8 cellular contexts compared by ENCODE assay signal in the genomic region with DNA sequence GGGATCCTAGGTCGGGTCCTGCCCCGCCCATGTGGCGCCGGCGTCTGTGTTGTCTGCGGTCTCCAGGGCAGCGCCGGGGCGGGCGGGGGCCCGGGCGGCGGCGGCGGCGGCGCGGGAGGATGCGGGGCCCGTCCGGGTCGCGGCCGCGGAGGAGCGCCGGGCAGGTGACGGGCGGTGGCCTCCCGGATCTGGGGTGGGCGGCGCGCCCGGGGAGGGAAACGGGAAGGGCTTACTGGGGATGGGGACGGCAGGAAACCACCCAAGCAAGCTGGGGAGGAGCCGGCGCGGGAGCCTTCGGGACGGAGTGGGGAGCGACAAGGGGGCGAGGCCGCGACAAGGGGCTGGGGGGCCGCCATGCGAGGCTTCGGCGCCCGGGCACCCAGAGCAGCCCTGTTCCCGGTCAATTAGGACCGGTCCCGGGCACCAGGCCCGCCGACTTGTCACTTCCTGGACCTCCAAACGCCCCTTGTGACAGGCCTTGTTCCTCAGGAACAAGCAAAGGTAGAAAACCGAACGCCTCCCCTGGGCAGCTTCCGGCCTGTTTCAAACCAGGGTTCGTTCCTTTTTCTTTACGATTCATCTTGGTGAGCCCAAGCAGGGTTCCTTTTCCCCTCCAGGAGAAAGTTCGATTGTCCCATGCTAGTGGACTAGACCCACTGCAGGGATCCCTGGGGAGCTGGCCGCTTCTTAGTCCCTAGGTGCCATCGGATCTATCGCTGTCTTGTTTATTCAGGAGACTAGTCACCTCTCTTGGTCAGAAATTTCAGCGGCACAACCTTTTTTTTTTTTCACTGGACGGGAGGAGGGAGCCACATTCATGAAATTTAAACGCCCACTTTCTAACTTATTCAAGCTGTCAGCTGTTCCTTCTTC. TPM values are rescaled to one million over a fixed set of nuclear protein-coding genes. Genes with fewer than 3 reads are reported as not detected.
A peak's percentile ranks its signal among the peaks of the same experiment; 100 is the strongest.
DNase-seq lines count a peak whose midpoint lies in the region; ATAC-seq, FAIRE-seq and TF ChIP-seq lines count a peak whose summit lies in the region.

No MANE protein-coding gene starts in this region.

- H3K9me3 ChIP-seq in cardiac muscle cell (ENCODE audit: low read depth) (no peaks in the 10 kb centered on the region), pancreas (no peaks in the 10 kb centered on the region)

- H3K27ac ChIP-seq in RWPE1 (peak overlapping the region; percentile 71), cardiac muscle cell (no peak overlapping the region), pancreas (peak overlapping the region; percentile 79 to 89 (median 85))

- CTCF ChIA-PET in RWPE1 (lab: Yijun Ruan, JAX) = interaction anchor here (0.6 to 1.5 kb wide), 5 partner anchors 20 to 1931 kb away, joined by 3 to 7 read pairs (median 3); no protein-coding TSS in a partner anchor

- intact Hi-C loops in pancreas (cut with DNase I) = no loop called here

- H3K36me3 Mint-ChIP-seq in activated naive CD8-positive, alpha-beta T cell = peaks cover 9% of the 10 kb centered on the region
- no peaks in the 10 kb centered on the region for H3K36me3 Mint-ChIP-seq in type B pancreatic cell

- no peaks in the 10 kb centered on the region for H3K27me3 Mint-ChIP-seq in activated naive CD8-positive, alpha-beta T cell
- peaks cover 37% of the 10 kb centered on the region for H3K27me3 Mint-ChIP-seq in type B pancreatic cell

- no peaks in the 10 kb centered on the region for H3K9me3 Mint-ChIP-seq in activated naive CD8-positive, alpha-beta T cell (ENCODE audit: low read depth)
- no peaks in the 10 kb centered on the region for H3K9me3 Mint-ChIP-seq in type B pancreatic cell

- H3K4me3 ChIP-seq in cardiac muscle cell = peak overlapping the region; percentile 50
- peak overlapping the region; percentile 51 to 76 (median 62) for H3K4me3 ChIP-seq in pancreas

- 1% methylated on average over 35 to 68 of the region's 68 CpGs for WGBS in pancreas, 2 donors

- H3K27me3 ChIP-seq in cardiac muscle cell (peaks cover 34% of the 10 kb centered on the region), pancreas (no peaks in the 10 kb centered on the region)

- ATAC-seq in HG02981 (IDR thresholded peaks at IDR 0.05; ENCODE audit: unreplicated experiment) = peak; percentile 44
- peak; percentile 79 to 88 (median 84) for ATAC-seq in pancreas
- ATAC-seq in HG02610 (IDR thresholded peaks at IDR 0.05; ENCODE audit: unreplicated experiment) = no peak

- peak overlapping the region; percentile 90 for H3K4me3 Mint-ChIP-seq in activated naive CD8-positive, alpha-beta T cell
- H3K4me3 Mint-ChIP-seq in type B pancreatic cell = peak overlapping the region; percentile 93

- FAIRE-seq in pancreas (lab: Jason Lieb, UNC) = no peak

- DNase-seq in Daoy (ENCODE audit: low read depth) = peak; percentile 67
- DNase-seq in RWPE1 (ENCODE audit: low spot score) = peak; percentile 36
- peak in 1 of 2 donors; percentile 46 for DNase-seq in cardiac muscle cell (ENCODE audit: low read depth in 1 of 2, low spot score in 1 of 2)
- peak; percentile 47 to 83 (median 58) for DNase-seq in pancreas
- DNase-seq in type B pancreatic cell (ENCODE audit: extremely low spot score, unreplicated experiment) = peak; percentile 79

- peaks cover 31% of the 10 kb centered on the region for H3K4me1 Mint-ChIP-seq in activated naive CD8-positive, alpha-beta T cell (ENCODE audit: low read depth)
- H3K4me1 Mint-ChIP-seq in type B pancreatic cell (ENCODE audit: unreplicated experiment) = peaks cover 7% of the 10 kb centered on the region

- peak overlapping the region; percentile 79 for H3K27ac Mint-ChIP-seq in activated naive CD8-positive, alpha-beta T cell
- H3K27ac Mint-ChIP-seq in type B pancreatic cell = peak overlapping the region; percentile 94

- H3K4me1 ChIP-seq in cardiac muscle cell (ENCODE audit: low read depth) = peaks cover 14% of the 10 kb centered on the region
- H3K4me1 ChIP-seq in pancreas = peaks cover 0 to 6% (median 6%) of the 10 kb centered on the region in 3 donors

- TF ChIP-seq CTCF in RWPE1 (conservative IDR thresholded peaks at IDR 0.05; ENCODE audit: low read depth) (no peak), cardiac muscle cell (IDR thresholded peaks at IDR 0.05; ENCODE audit: low read depth, low read length) (no peak), pancreas (IDR thresholded peaks at IDR 0.05) (no peak), type B pancreatic cell (conservative IDR thresholded peaks at IDR 0.05) (no peak)

- H3K36me3 ChIP-seq in cardiac muscle cell (no peaks in the 10 kb centered on the region), pancreas (no peaks in the 10 kb centered on the region)

- POLR2A ChIA-PET in RWPE1 (lab: Yijun Ruan, JAX; ENCODE audit: low non-redundant PET) = no interaction called here

RNA-seq across cellular contexts. Expression of a gene that starts 0.5 kb away (rescaled TPM):
- 2.2 and 2.3 TPM in 2 replicates for total RNA-seq in Daoy (2014; rRNA removed; shearing (Covaris generic))
- total RNA-seq in cardiac muscle cell = 1.1 and 2.5 TPM in 2 replicates
- polyA plus RNA-seq in cardiac muscle cell = 2.3 and 2.5 TPM in 2 replicates
- total RNA-seq in pancreas = 1 to 10 TPM; 1.4 to 4.2 (median 2.4) TPM
- polyA plus RNA-seq in pancreas = 1 to 10 TPM; 1.1 to 1.9 TPM
- total RNA-seq in type B pancreatic cell (ENCODE audit: low replicate concordance) = 3.7 and 4.2 TPM in 2 replicates

RNA-seq across cellular contexts. Expression of a gene that starts 44.7 kb away (rescaled TPM):
- total RNA-seq in Daoy (2014; rRNA removed; shearing (Covaris generic)) = 0.06 and 0.27 TPM in 2 replicates
- not detected in 2 replicates for total RNA-seq in cardiac muscle cell
- not detected in 2 replicates for polyA plus RNA-seq in cardiac muscle cell
- under 1 TPM in 2 of 6 donors, not detected in 4; 0.13 to 0.31 TPM for total RNA-seq in pancreas
- polyA plus RNA-seq in pancreas = not detected
- not detected in 2 replicates for total RNA-seq in type B pancreatic cell (ENCODE audit: low replicate concordance)
